ENCODE assay signal across 10 cellular contexts in the genomic region with DNA sequence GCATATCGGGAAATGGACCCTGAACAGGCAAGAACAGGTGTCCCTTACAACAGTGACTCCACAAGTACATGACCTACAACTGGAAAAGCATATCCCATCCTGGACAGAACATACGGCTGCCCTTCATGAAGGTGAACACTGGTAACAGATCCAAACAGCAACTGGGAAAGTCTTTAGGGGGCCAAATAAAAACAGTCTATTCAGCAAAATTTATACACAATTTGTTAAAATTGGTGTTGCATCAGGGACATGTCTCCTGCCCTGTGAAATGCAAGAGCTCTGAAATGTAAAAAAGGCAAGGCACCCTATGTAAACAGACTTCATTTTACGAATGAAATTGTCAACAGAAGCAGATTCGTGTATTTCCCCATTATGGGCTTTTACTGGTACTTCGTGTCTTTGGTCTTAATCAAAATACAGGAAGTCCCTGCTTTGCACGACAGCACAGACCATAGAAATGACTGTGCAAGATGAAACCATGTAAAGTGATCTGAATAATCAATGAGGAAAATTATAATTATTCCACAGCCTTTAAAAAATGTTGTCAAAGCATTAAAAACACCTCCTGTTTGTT.
DNase-seq lines count a peak whose midpoint lies in the region; ATAC-seq lines count a peak whose summit lies in the region.
"Had no signal": no experiment of that assay in that cellular context is flagged by ENCODE, and none has a peak within 500 bp of the region (broad histone marks: within the 10 kb centered on the region; RNA-seq: fewer than 3 reads in every experiment).

No MANE protein-coding gene starts in this region.

- peak; percentile 7 for DNase-seq in activated CD4-positive, alpha-beta T cell treated with anti-CD3 and anti-CD28 coated beads for 36 hours
- DNase-seq in activated CD4-positive, alpha-beta T cell treated with anti-CD3 and anti-CD28 coated beads, Interleukin-2, amount 10 ng/mL, durations not matched to agents 7 days and 5 days = no peak
- peak; percentile 87 for DNase-seq in NOMO-1 treated with DMSO at 0.1 percent for 48 hours (lab: John Stamatoyannopoulos, UW; ENCODE audit: unreplicated experiment)
- DNase-seq in stimulated activated effector memory CD8-positive, alpha-beta T cell treated with anti-CD3 and anti-CD28 coated beads, Interleukin-12 subunit alpha, Interleukin-12 subunit beta, amount 100 ng/mL, for 72 hours (ENCODE audit: low spot score in 2 of 2) = no peak
- DNase-seq in Ammon's horn (ENCODE audit: low spot score) = no peak
- DNase-seq in head of caudate nucleus = no peak
- DNase-seq: NCI-H226 had no signal

- H3K36me3 Mint-ChIP-seq in activated CD4-positive, alpha-beta T cell treated with anti-CD3 and anti-CD28 coated beads for 36 hours (ENCODE audit: low read depth) = no peaks in the 10 kb centered on the region
- H3K36me3 Mint-ChIP-seq in activated CD4-positive, alpha-beta T cell treated with anti-CD3 and anti-CD28 coated beads, Interleukin-2, amount 10 ng/mL, durations not matched to agents 7 days and 5 days (ENCODE audit: low read depth) = no peaks in the 10 kb centered on the region
- no peaks in the 10 kb centered on the region for H3K36me3 Mint-ChIP-seq in stimulated activated effector memory CD8-positive, alpha-beta T cell treated with anti-CD3 and anti-CD28 coated beads, Interleukin-12 subunit alpha, Interleukin-12 subunit beta, amount 100 ng/mL, for 72 hours

- H3K4me3 Mint-ChIP-seq in activated CD4-positive, alpha-beta T cell treated with anti-CD3 and anti-CD28 coated beads for 36 hours = no peak overlapping the region
- H3K4me3 Mint-ChIP-seq in activated CD4-positive, alpha-beta T cell treated with anti-CD3 and anti-CD28 coated beads, Interleukin-2, amount 10 ng/mL, durations not matched to agents 7 days and 5 days = no peak overlapping the region
- H3K4me3 Mint-ChIP-seq in stimulated activated effector memory CD8-positive, alpha-beta T cell treated with anti-CD3 and anti-CD28 coated beads, Interleukin-12 subunit alpha, Interleukin-12 subunit beta, amount 100 ng/mL, for 72 hours = no peak overlapping the region
- H3K4me3 Mint-ChIP-seq: stimulated activated naive CD8-positive, alpha-beta T cell treated with anti-CD3 and anti-CD28 coated beads, Interleukin-15, Interleukin-2, amounts not matched to agents 100 ng/mL and 50 ng/mL, for 24 hours had no signal

- H3K27me3 Mint-ChIP-seq in activated CD4-positive, alpha-beta T cell treated with anti-CD3 and anti-CD28 coated beads for 36 hours = peaks cover 5% of the 10 kb centered on the region
- peaks cover 31% of the 10 kb centered on the region for H3K27me3 Mint-ChIP-seq in activated CD4-positive, alpha-beta T cell treated with anti-CD3 and anti-CD28 coated beads, Interleukin-2, amount 10 ng/mL, durations not matched to agents 7 days and 5 days
- H3K27me3 Mint-ChIP-seq: stimulated activated naive CD8-positive, alpha-beta T cell treated with anti-CD3 and anti-CD28 coated beads, Interleukin-15, Interleukin-2, amounts not matched to agents 100 ng/mL and 50 ng/mL, for 24 hours had no signal

- POLR2A ChIA-PET in activated CD4-positive, alpha-beta T cell treated with anti-CD3 and anti-CD28 coated beads for 36 hours (lab: Charles Lee) = no interaction called here
- POLR2A ChIA-PET in activated CD4-positive, alpha-beta T cell treated with anti-CD3 and anti-CD28 coated beads, Interleukin-2, amount 10 ng/mL, durations not matched to agents 7 days and 5 days (lab: Charles Lee) = no interaction called here

- no peaks in the 10 kb centered on the region for H3K4me1 Mint-ChIP-seq in activated CD4-positive, alpha-beta T cell treated with anti-CD3 and anti-CD28 coated beads for 36 hours
- no peaks in the 10 kb centered on the region for H3K4me1 Mint-ChIP-seq in activated CD4-positive, alpha-beta T cell treated with anti-CD3 and anti-CD28 coated beads, Interleukin-2, amount 10 ng/mL, durations not matched to agents 7 days and 5 days
- no peaks in the 10 kb centered on the region for H3K4me1 Mint-ChIP-seq in stimulated activated effector memory CD8-positive, alpha-beta T cell treated with anti-CD3 and anti-CD28 coated beads, Interleukin-12 subunit alpha, Interleukin-12 subunit beta, amount 100 ng/mL, for 72 hours

- ATAC-seq in activated CD4-positive, alpha-beta T cell treated with anti-CD3 and anti-CD28 coated beads for 36 hours = no peak
- ATAC-seq in HG02678 (IDR thresholded peaks at IDR 0.05; ENCODE audit: unreplicated experiment) (peak; percentile 86), HG03457 (IDR thresholded peaks at IDR 0.05; ENCODE audit: unreplicated experiment) (no peak)
- peak; percentile 72 for ATAC-seq in stimulated activated effector memory CD8-positive, alpha-beta T cell treated with anti-CD3 and anti-CD28 coated beads, Interleukin-12 subunit alpha, Interleukin-12 subunit beta, amount 100 ng/mL, for 72 hours

- intact Hi-C loops in activated CD4-positive, alpha-beta T cell treated with anti-CD3 and anti-CD28 coated beads for 36 hours (cut with DNase I, micrococcal nuclease) = loop anchor here in 1 of 2 experiments (10.0 kb wide), 1 partner anchor 59 kb away; no protein-coding TSS in a partner anchor
- intact Hi-C loops in head of caudate nucleus (cut with DNase I) = no loop called here

- H3K9me3 Mint-ChIP-seq in activated CD4-positive, alpha-beta T cell treated with anti-CD3 and anti-CD28 coated beads for 36 hours (ENCODE audit: low read depth) = no peaks in the 10 kb centered on the region
- H3K9me3 Mint-ChIP-seq in activated CD4-positive, alpha-beta T cell treated with anti-CD3 and anti-CD28 coated beads, Interleukin-2, amount 10 ng/mL, durations not matched to agents 7 days and 5 days = peaks cover 2% of the 10 kb centered on the region
- no peaks in the 10 kb centered on the region for H3K9me3 Mint-ChIP-seq in stimulated activated effector memory CD8-positive, alpha-beta T cell treated with anti-CD3 and anti-CD28 coated beads, Interleukin-12 subunit alpha, Interleukin-12 subunit beta, amount 100 ng/mL, for 72 hours
- H3K9me3 Mint-ChIP-seq: stimulated activated naive CD8-positive, alpha-beta T cell treated with anti-CD3 and anti-CD28 coated beads, Interleukin-15, Interleukin-2, amounts not matched to agents 100 ng/mL and 50 ng/mL, for 24 hours had no signal

- no peak overlapping the region for H3K27ac Mint-ChIP-seq in activated CD4-positive, alpha-beta T cell treated with anti-CD3 and anti-CD28 coated beads for 36 hours
- H3K27ac Mint-ChIP-seq in activated CD4-positive, alpha-beta T cell treated with anti-CD3 and anti-CD28 coated beads, Interleukin-2, amount 10 ng/mL, durations not matched to agents 7 days and 5 days = no peak overlapping the region
- H3K27ac Mint-ChIP-seq in stimulated activated effector memory CD8-positive, alpha-beta T cell treated with anti-CD3 and anti-CD28 coated beads, Interleukin-12 subunit alpha, Interleukin-12 subunit beta, amount 100 ng/mL, for 72 hours = no peak overlapping the region
- H3K27ac Mint-ChIP-seq: stimulated activated naive CD8-positive, alpha-beta T cell treated with anti-CD3 and anti-CD28 coated beads, Interleukin-15, Interleukin-2, amounts not matched to agents 100 ng/mL and 50 ng/mL, for 24 hours had no signal

- CTCF ChIA-PET in activated CD4-positive, alpha-beta T cell treated with anti-CD3 and anti-CD28 coated beads for 36 hours (lab: Charles Lee) = no interaction called here
- CTCF ChIA-PET in activated CD4-positive, alpha-beta T cell treated with anti-CD3 and anti-CD28 coated beads, Interleukin-2, amount 10 ng/mL, durations not matched to agents 7 days and 5 days (lab: Charles Lee) = no interaction called here

Comparison
In these comparisons a context has a peak if more than half of its experiments do, and no peak if none do; other contexts are left out.
1. DNase-seq: peak in activated CD4-positive, alpha-beta T cell treated with anti-CD3 and anti-CD28 coated beads for 36 hours (single experiment) and NOMO-1 treated with DMSO at 0.1 percent for 48 hours (single experiment); none in activated CD4-positive, alpha-beta T cell treated with anti-CD3 and anti-CD28 coated beads, Interleukin-2, amount 10 ng/mL, durations not matched to agents 7 days and 5 days (single experiment), stimulated activated effector memory CD8-positive, alpha-beta T cell treated with anti-CD3 and anti-CD28 coated beads, Interleukin-12 subunit alpha, Interleukin-12 subunit beta, amount 100 ng/mL, for 72 hours (0 of 2), Ammon's horn (single experiment) and head of caudate nucleus (0 of 42).
2. ATAC-seq: peak in HG02678 (single experiment) and stimulated activated effector memory CD8-positive, alpha-beta T cell treated with anti-CD3 and anti-CD28 coated beads, Interleukin-12 subunit alpha, Interleukin-12 subunit beta, amount 100 ng/mL, for 72 hours (single experiment); none in activated CD4-positive, alpha-beta T cell treated with anti-CD3 and anti-CD28 coated beads for 36 hours (single experiment) and HG03457 (single experiment).